In genomic region chr6:159101656-159102055, GRCh38 we compare ENCODE assay signal across 29 cellular contexts. TPM values are rescaled to one million over a fixed set of nuclear protein-coding genes. Genes with fewer than 3 reads are reported as not detected.
DNase-seq lines count a peak whose midpoint lies in the region; ATAC-seq and TF ChIP-seq lines count a peak whose summit lies in the region.
"Had no signal": no experiment of that assay in that cellular context is flagged by ENCODE, and none has a peak within 500 bp of the region (broad histone marks: within the 10 kb centered on the region; RNA-seq: fewer than 3 reads in every experiment).

No MANE protein-coding gene starts in this region.

- CTCF ChIA-PET in activated CD8-positive, alpha-beta T cell treated with anti-CD3 and anti-CD28 coated beads for 36 hours (lab: Charles Lee): interaction anchor here (0.7 to 18.2 kb wide), 5 partner anchors 9 to 90 kb away, joined by 3 to 506 read pairs (median 29); partner anchors contain the start of gene TAGAP
- CTCF ChIA-PET in activated CD8-positive, alpha-beta T cell treated with anti-CD3 and anti-CD28 coated beads, Interleukin-2, amount 10 ng/mL, durations not matched to agents 7 days and 5 days (lab: Charles Lee): interaction anchor here (0.8 to 18.9 kb wide), 7 partner anchors 9 to 89 kb away, joined by 3 to 522 read pairs (median 4); partner anchors contain the start of gene TAGAP
- CTCF ChIA-PET in activated B cell treated with CpG ODN at 0.5 μM for 24 hours (lab: Charles Lee): interaction anchor here (1.2 to 8.1 kb wide), 3 partner anchors 32 to 91 kb away, joined by 3 to 205 read pairs (median 113); no protein-coding TSS in a partner anchor

- DNase-seq in activated CD8-positive, alpha-beta T cell treated with anti-CD3 and anti-CD28 coated beads for 36 hours: no peak
- no peak for DNase-seq in activated CD8-positive, alpha-beta T cell treated with anti-CD3 and anti-CD28 coated beads, Interleukin-2, amount 10 ng/mL, durations not matched to agents 7 days and 5 days
- DNase-seq in activated B cell treated with CpG ODN at 0.5 μM for 24 hours (no peak), ecto neural progenitor cell (ENCODE audit: low spot score) (no peak), GM19240 (ENCODE audit: insufficient read length, low spot score) (no peak), HK-2 (ENCODE audit: unreplicated experiment) (no peak)
- no peak for DNase-seq in effector memory CD8-positive, alpha-beta T cell
- DNase-seq in stimulated activated naive B cell treated with anti-CD40 and anti-IgM and Interleukin-4, amounts not matched to agents 10 μg/mL and 1 μg/mL and 100 μg/mL, for 72 hours: no peak
- DNase-seq: activated CD4-positive, CD25-positive, alpha-beta regulatory T cell treated with anti-CD3 and anti-CD28 coated beads, Interleukin-2, amount 50 U/mL, for 72 hours; amniotic stem cell; CD8-positive, alpha-beta T cell; Karpas-422; kidney glomerular epithelial cell; midbrain; NCI-H1417; NCI-H2029; NCI-H2227 treated with DMSO at 0.1 percent for 48 hours; NCI-H526 treated with DMSO at 0.1 percent for 48 hours; pancreas; SHP77; stimulated activated naive CD4-positive, alpha-beta T cell treated with Interleukin-2 at 50 U/mL for 16 hours had no signal

- H3K27me3 Mint-ChIP-seq in activated CD8-positive, alpha-beta T cell treated with anti-CD3 and anti-CD28 coated beads for 36 hours: no peaks in the 10 kb centered on the region
- H3K27me3 Mint-ChIP-seq in activated CD8-positive, alpha-beta T cell treated with anti-CD3 and anti-CD28 coated beads, Interleukin-2, amount 10 ng/mL, durations not matched to agents 7 days and 5 days (ENCODE audit: low read depth): no peaks in the 10 kb centered on the region
- no peaks in the 10 kb centered on the region for H3K27me3 Mint-ChIP-seq in activated B cell treated with CpG ODN at 0.5 μM for 24 hours
- no peaks in the 10 kb centered on the region for H3K27me3 Mint-ChIP-seq in effector memory CD8-positive, alpha-beta T cell
- H3K27me3 Mint-ChIP-seq in stimulated activated naive B cell treated with anti-CD40 and anti-IgM and Interleukin-4, amounts not matched to agents 10 μg/mL and 1 μg/mL and 100 μg/mL, for 72 hours: no peaks in the 10 kb centered on the region
- H3K27me3 Mint-ChIP-seq: brain had no signal

- no peak for TF ChIP-seq CTCF in activated CD8-positive, alpha-beta T cell treated with anti-CD3 and anti-CD28 coated beads for 36 hours (IDR thresholded peaks at IDR 0.05)
- no peak for TF ChIP-seq CTCF in activated B cell treated with CpG ODN at 0.5 μM for 24 hours (IDR thresholded peaks at IDR 0.05)

- no peak for ATAC-seq in activated CD8-positive, alpha-beta T cell treated with anti-CD3 and anti-CD28 coated beads for 36 hours
- ATAC-seq in activated CD8-positive, alpha-beta T cell treated with anti-CD3 and anti-CD28 coated beads, Interleukin-2, amount 10 ng/mL, durations not matched to agents 7 days and 5 days: no peak
- no peak for ATAC-seq in activated B cell treated with CpG ODN at 0.5 μM for 24 hours (ENCODE audit: low read depth)
- ATAC-seq in effector memory CD8-positive, alpha-beta T cell (replicated peaks): no peak
- ATAC-seq in stimulated activated naive B cell treated with anti-CD40 and anti-IgM and Interleukin-4, amounts not matched to agents 10 μg/mL and 1 μg/mL and 100 μg/mL, for 72 hours (replicated peaks): no peak
- ATAC-seq: A549; CD8-positive, alpha-beta T cell; gastroesophageal sphincter; HCT116; HepG2; Panc1; pancreas had no signal

- H3K4me3 Mint-ChIP-seq in activated CD8-positive, alpha-beta T cell treated with anti-CD3 and anti-CD28 coated beads for 36 hours: no peak overlapping the region
- no peak overlapping the region for H3K4me3 Mint-ChIP-seq in activated CD8-positive, alpha-beta T cell treated with anti-CD3 and anti-CD28 coated beads, Interleukin-2, amount 10 ng/mL, durations not matched to agents 7 days and 5 days
- H3K4me3 Mint-ChIP-seq in activated B cell treated with CpG ODN at 0.5 μM for 24 hours: no peak overlapping the region
- H3K4me3 Mint-ChIP-seq in effector memory CD8-positive, alpha-beta T cell: no peak overlapping the region
- H3K4me3 Mint-ChIP-seq in stimulated activated naive B cell treated with anti-CD40 and anti-IgM and Interleukin-4, amounts not matched to agents 10 μg/mL and 1 μg/mL and 100 μg/mL, for 72 hours: no peak overlapping the region
- H3K4me3 Mint-ChIP-seq: brain; CD8-positive, alpha-beta T cell; nephron had no signal

- H3K36me3 Mint-ChIP-seq in activated CD8-positive, alpha-beta T cell treated with anti-CD3 and anti-CD28 coated beads for 36 hours (ENCODE audit: low read depth): peaks cover 4% of the 10 kb centered on the region
- no peaks in the 10 kb centered on the region for H3K36me3 Mint-ChIP-seq in activated CD8-positive, alpha-beta T cell treated with anti-CD3 and anti-CD28 coated beads, Interleukin-2, amount 10 ng/mL, durations not matched to agents 7 days and 5 days (ENCODE audit: low read depth)
- no peaks in the 10 kb centered on the region for H3K36me3 Mint-ChIP-seq in activated B cell treated with CpG ODN at 0.5 μM for 24 hours (ENCODE audit: low read depth)
- H3K36me3 Mint-ChIP-seq in effector memory CD8-positive, alpha-beta T cell (ENCODE audit: insufficient read depth): peaks cover 18% of the 10 kb centered on the region
- H3K36me3 Mint-ChIP-seq in stimulated activated naive B cell treated with anti-CD40 and anti-IgM and Interleukin-4, amounts not matched to agents 10 μg/mL and 1 μg/mL and 100 μg/mL, for 72 hours: no peaks in the 10 kb centered on the region
- H3K36me3 Mint-ChIP-seq: brain; CD8-positive, alpha-beta T cell had no signal

- POLR2A ChIA-PET in activated CD8-positive, alpha-beta T cell treated with anti-CD3 and anti-CD28 coated beads for 36 hours (lab: Charles Lee): interaction anchor here (0.8 to 27.1 kb wide), 3 partner anchors 12 to 63 kb away, joined by 3 to 766 read pairs (median 216); partner anchors contain the start of gene TAGAP
- POLR2A ChIA-PET in activated CD8-positive, alpha-beta T cell treated with anti-CD3 and anti-CD28 coated beads, Interleukin-2, amount 10 ng/mL, durations not matched to agents 7 days and 5 days (lab: Charles Lee): interaction anchor here (1.2 to 19.7 kb wide), 2 partner anchors 39 to 61 kb away, joined by 4 to 361 read pairs; partner anchors contain the start of gene TAGAP
- POLR2A ChIA-PET in activated B cell treated with CpG ODN at 0.5 μM for 24 hours (lab: Charles Lee): interaction anchor here (0.8 to 20.1 kb wide), 2 partner anchors 26 to 61 kb away, joined by 6 to 1007 read pairs; partner anchors contain the start of gene TAGAP

- peak overlapping the region; percentile 25 for H3K27ac Mint-ChIP-seq in activated CD8-positive, alpha-beta T cell treated with anti-CD3 and anti-CD28 coated beads for 36 hours
- H3K27ac Mint-ChIP-seq in activated CD8-positive, alpha-beta T cell treated with anti-CD3 and anti-CD28 coated beads, Interleukin-2, amount 10 ng/mL, durations not matched to agents 7 days and 5 days: no peak overlapping the region
- H3K27ac Mint-ChIP-seq in activated B cell treated with CpG ODN at 0.5 μM for 24 hours: peak overlapping the region; percentile 59
- H3K27ac Mint-ChIP-seq in effector memory CD8-positive, alpha-beta T cell: peak overlapping the region; percentile 39 to 44
- peak overlapping the region; percentile 7 for H3K27ac Mint-ChIP-seq in stimulated activated naive B cell treated with anti-CD40 and anti-IgM and Interleukin-4, amounts not matched to agents 10 μg/mL and 1 μg/mL and 100 μg/mL, for 72 hours
- H3K27ac Mint-ChIP-seq: brain; CD8-positive, alpha-beta T cell had no signal

- H3K4me1 Mint-ChIP-seq in activated CD8-positive, alpha-beta T cell treated with anti-CD3 and anti-CD28 coated beads for 36 hours (ENCODE audit: low read depth): peaks cover 90% of the 10 kb centered on the region
- peaks cover 83% of the 10 kb centered on the region for H3K4me1 Mint-ChIP-seq in activated CD8-positive, alpha-beta T cell treated with anti-CD3 and anti-CD28 coated beads, Interleukin-2, amount 10 ng/mL, durations not matched to agents 7 days and 5 days (ENCODE audit: low read depth)
- H3K4me1 Mint-ChIP-seq in activated B cell treated with CpG ODN at 0.5 μM for 24 hours: peaks cover 93% of the 10 kb centered on the region
- H3K4me1 Mint-ChIP-seq in effector memory CD8-positive, alpha-beta T cell (ENCODE audit: low read depth in 2 of 2): peaks cover 32 to 40% of the 10 kb centered on the region in 2 donors
- peaks cover 80 to 94% of the 10 kb centered on the region in 2 donors for H3K4me1 Mint-ChIP-seq in stimulated activated naive B cell treated with anti-CD40 and anti-IgM and Interleukin-4, amounts not matched to agents 10 μg/mL and 1 μg/mL and 100 μg/mL, for 72 hours

- no peaks in the 10 kb centered on the region for H3K9me3 Mint-ChIP-seq in activated CD8-positive, alpha-beta T cell treated with anti-CD3 and anti-CD28 coated beads for 36 hours
- H3K9me3 Mint-ChIP-seq in activated CD8-positive, alpha-beta T cell treated with anti-CD3 and anti-CD28 coated beads, Interleukin-2, amount 10 ng/mL, durations not matched to agents 7 days and 5 days (ENCODE audit: insufficient read depth): no peaks in the 10 kb centered on the region
- H3K9me3 Mint-ChIP-seq in activated B cell treated with CpG ODN at 0.5 μM for 24 hours: no peaks in the 10 kb centered on the region
- H3K9me3 Mint-ChIP-seq in effector memory CD8-positive, alpha-beta T cell: no peaks in the 10 kb centered on the region
- no peaks in the 10 kb centered on the region for H3K9me3 Mint-ChIP-seq in stimulated activated naive B cell treated with anti-CD40 and anti-IgM and Interleukin-4, amounts not matched to agents 10 μg/mL and 1 μg/mL and 100 μg/mL, for 72 hours
- H3K9me3 Mint-ChIP-seq: CD8-positive, alpha-beta T cell; nephron had no signal

- intact Hi-C loops in activated CD8-positive, alpha-beta T cell treated with anti-CD3 and anti-CD28 coated beads for 36 hours (cut with micrococcal nuclease): no loop called here
- intact Hi-C loops in activated B cell treated with CpG ODN at 0.5 μM for 24 hours (cut with micrococcal nuclease): no loop called here

RNA-seq across cellular contexts. Expression of gene TAGAP, which starts 56.9 kb away (rescaled TPM):
- total RNA-seq in activated CD8-positive, alpha-beta T cell treated with anti-CD3 and anti-CD28 coated beads for 36 hours: 100 to 1,000 TPM; 112 to 113 TPM
- total RNA-seq in activated CD8-positive, alpha-beta T cell treated with anti-CD3 and anti-CD28 coated beads, Interleukin-2, amount 10 ng/mL, durations not matched to agents 7 days and 5 days: 10 to 100 TPM; 64.5 to 67.0 TPM
- total RNA-seq in activated B cell treated with CpG ODN at 0.5 μM for 24 hours: 129 TPM in 2 replicates
- total RNA-seq: fibroblast of lung, HepG2 had no signal
